Comparison of ENCODE assay signal across 21 cellular contexts in the genomic region with DNA sequence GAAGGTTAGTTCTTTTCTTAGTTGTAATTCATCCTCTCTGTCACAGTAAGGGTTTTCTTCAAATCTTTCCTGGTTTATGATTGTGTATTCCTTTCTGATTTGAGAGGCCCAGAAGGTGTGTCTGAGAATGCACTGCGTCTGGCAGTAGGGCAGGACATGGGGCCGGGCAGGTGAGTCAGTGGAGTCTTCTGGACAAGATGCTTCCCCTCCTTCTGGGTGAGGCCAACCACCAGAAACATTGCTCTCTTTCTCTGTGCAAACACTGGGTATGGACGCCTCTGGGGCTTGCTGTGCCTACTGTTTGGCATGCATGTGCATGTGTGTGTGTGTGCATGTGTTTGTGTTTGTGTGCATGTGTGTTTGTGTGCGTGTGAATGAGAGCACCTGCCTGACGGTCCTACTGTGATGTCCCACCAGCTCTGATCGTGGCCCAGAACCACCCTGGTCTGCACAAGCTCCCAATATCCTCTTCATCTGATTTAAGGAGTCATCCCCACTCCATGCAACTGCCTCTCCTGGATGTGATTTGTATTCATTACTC.
DNase-seq lines count a peak whose midpoint lies in the region; FAIRE-seq and TF ChIP-seq lines count a peak whose summit lies in the region.
"Had no signal": no experiment of that assay in that cellular context is flagged by ENCODE, and none has a peak within 500 bp of the region (broad histone marks: within the 10 kb centered on the region; RNA-seq: fewer than 3 reads in every experiment).

No MANE protein-coding gene starts in this region.

- peak; percentile 91 for DNase-seq in LoVo (ENCODE audit: low spot score)
- peak; percentile 93 for DNase-seq in bronchial epithelial cell (ENCODE audit: low read depth)
- DNase-seq in hepatocyte (ENCODE audit: low spot score), result no peak
- DNase-seq in transverse colon, result peak; percentile 61
- DNase-seq in amniotic stem cell (lab: John Stamatoyannopoulos, UW), result no peak
- DNase-seq in NCI-H524 treated with DMSO at 0.1 percent for 48 hours (lab: John Stamatoyannopoulos, UW), result no peak
- DNase-seq in NCI-H2196 (lab: John Stamatoyannopoulos, UW; ENCODE audit: unreplicated experiment), result no peak
- DNase-seq: CD4-positive, alpha-beta memory T cell; DMS79 treated with DMSO at 0.1 percent for 48 hours; GM23248; MM.1S; NCI-H1105; NCI-H1694 treated with DMSO at 0.1 percent for 48 hours; NCI-H446 treated with DMSO at 0.1 percent for 48 hours; NCI-H82 had no signal

- H3K79me2 ChIP-seq in hepatocyte, result no peaks in the 10 kb centered on the region

- peaks cover 8% of the 10 kb centered on the region for H3K9me3 ChIP-seq in hepatocyte (ENCODE audit: low read depth)
- H3K9me3 ChIP-seq in transverse colon, result peaks cover 23 to 24% of the 10 kb centered on the region in 2 donors

- intact Hi-C loops in transverse colon (cut with DNase I; ENCODE audit: low total_unique reads), result no loop called here

- peaks cover 4% of the 10 kb centered on the region for H3K4me1 ChIP-seq in hepatocyte (ENCODE audit: insufficient read depth)
- H3K4me1 ChIP-seq in transverse colon, result peaks cover 0 to 11% (median 0%) of the 10 kb centered on the region in 4 donors
- H3K4me1 ChIP-seq: SJSA1 had no signal

- FAIRE-seq in bronchial epithelial cell (lab: Jason Lieb, UNC), result peak; percentile 73
- FAIRE-seq: D721Med, G401.6, GM12891, GM19239 had no signal

- no peak overlapping the region for H3K4me3 ChIP-seq in bronchial epithelial cell (ENCODE audit: low read depth, low read length)
- no peak overlapping the region for H3K4me3 ChIP-seq in hepatocyte
- no peak overlapping the region for H3K4me3 ChIP-seq in transverse colon
- H3K4me3 ChIP-seq: GM23248, SJSA1 had no signal

- 93% methylated on average over 6 of the region's 6 CpGs for WGBS in hepatocyte (ENCODE audit: low lambda C conversion rate, missing lambda C conversion rate)
- 69% methylated on average over 6 of the region's 6 CpGs; no CpG with 5 or more reads in 1 of the 2 donors for WGBS in transverse colon (ENCODE audit: low coverage in 1 of 2), 2 donors

- H3K36me3 ChIP-seq in bronchial epithelial cell (ENCODE audit: control insufficient read depth, insufficient read depth, low read length) (no peaks in the 10 kb centered on the region), hepatocyte (replicated peaks; ENCODE audit: insufficient read depth, low read depth) (no peaks in the 10 kb centered on the region), transverse colon (no peaks in the 10 kb centered on the region)
- H3K36me3 ChIP-seq: SJSA1 had no signal

- H3K27ac ChIP-seq in hepatocyte (peak overlapping the region; percentile 26), transverse colon (peak overlapping the region in 2 of 4 donors; percentile 14 to 37)
- H3K27ac ChIP-seq: GM23248, KMS-11, SJSA1 had no signal

- no peak for TF ChIP-seq POLR2A in transverse colon (IDR thresholded peaks at IDR 0.05)

- H3K9me2 ChIP-seq in hepatocyte (replicated peaks; ENCODE audit: insufficient read depth), result no peaks in the 10 kb centered on the region

- H3K4me2 ChIP-seq in hepatocyte, result peak overlapping the region; percentile 5
- H3K4me2 ChIP-seq: KMS-11 had no signal

- H2AFZ ChIP-seq in hepatocyte, result no peak overlapping the region
- H2AFZ ChIP-seq: GM23248 had no signal

- H4K20me1 ChIP-seq in hepatocyte (ENCODE audit: insufficient read depth, poor library complexity, severe bottlenecking), result no peaks in the 10 kb centered on the region

- TF ChIP-seq CTCF in bronchial epithelial cell (IDR thresholded peaks at IDR 0.05; ENCODE audit: insufficient read depth, low read length, severe bottlenecking), result no peak
- no peak for TF ChIP-seq CTCF in hepatocyte (IDR thresholded peaks at IDR 0.05; ENCODE audit: poor library complexity)
- TF ChIP-seq CTCF in transverse colon (IDR thresholded peaks at IDR 0.05), result no peak

- no peaks in the 10 kb centered on the region for H3K27me3 ChIP-seq in bronchial epithelial cell (ENCODE audit: control insufficient read depth, insufficient read depth, low read length)
- no peaks in the 10 kb centered on the region for H3K27me3 ChIP-seq in hepatocyte
- no peaks in the 10 kb centered on the region for H3K27me3 ChIP-seq in transverse colon
- H3K27me3 ChIP-seq: SJSA1 had no signal

- in situ Hi-C loops in transverse colon (cut with MboI; ENCODE audit: low pct_ligation_motif_present in 1 of 4, low pct_unique_long_range_greater_than_20kb in 1 of 4, low sequenced_read_pairs in 3 of 4), result no loop called here

- TF ChIP-seq EP300 in transverse colon (IDR thresholded peaks at IDR 0.05; ENCODE audit: low read depth), result no peak

Comparison
In these comparisons a context has a peak if more than half of its experiments do, and no peak if none do; other contexts are left out.
1. DNase-seq: peak in LoVo (single experiment), bronchial epithelial cell (single experiment) and transverse colon (single experiment); none in hepatocyte (single experiment), amniotic stem cell (single experiment), NCI-H524 treated with DMSO at 0.1 percent for 48 hours (single experiment) and NCI-H2196 (single experiment).